Comparison of ENCODE assay signal across 10 cellular contexts in the genomic region with DNA sequence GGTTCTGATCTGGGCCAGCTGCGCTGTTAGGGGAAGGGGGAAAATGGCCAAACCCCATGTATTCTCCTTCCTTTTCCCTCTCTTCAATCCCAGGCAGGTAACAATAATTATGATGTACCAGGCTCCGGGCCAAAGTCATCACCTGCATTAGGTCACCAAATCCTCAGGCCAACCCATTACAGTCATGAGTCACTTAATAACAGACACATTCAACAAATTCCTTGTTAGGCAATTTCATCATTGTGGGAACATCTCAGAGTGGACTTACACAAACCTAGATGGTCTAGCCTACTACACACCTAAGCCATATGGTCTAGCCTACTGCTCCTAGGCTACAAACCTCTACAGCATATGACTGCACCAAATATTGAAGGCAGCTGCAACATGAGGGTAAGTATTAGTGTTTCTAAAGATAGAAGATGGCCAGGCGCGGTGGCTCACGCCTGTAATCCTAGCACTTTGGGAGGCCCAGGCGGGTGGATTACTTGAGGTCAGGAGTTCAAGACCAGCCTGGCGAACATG. TPM values are rescaled to one million over a fixed set of nuclear protein-coding genes. Genes with fewer than 3 reads are reported as not detected.
DNase-seq lines count a peak whose midpoint lies in the region; TF ChIP-seq lines count a peak whose summit lies in the region.
"Had no signal": no experiment of that assay in that cellular context is flagged by ENCODE, and none has a peak within 500 bp of the region (broad histone marks: within the 10 kb centered on the region; RNA-seq: fewer than 3 reads in every experiment).

No MANE protein-coding gene starts in this region.

- no peak for TF ChIP-seq CTCF in AG04450 (IDR thresholded peaks at IDR 0.05; ENCODE audit: low read depth, low read length)
- TF ChIP-seq CTCF in progenitor cell of endocrine pancreas (IDR thresholded peaks at IDR 0.05; ENCODE audit: unreplicated experiment), result no peak

- CTCF ChIA-PET in AG04450 (lab: Charles Lee), result interaction anchor here (1.4 kb wide), 1 partner anchor 14 kb away, joined by 3 read pairs; no protein-coding TSS in a partner anchor

- H3K9me3 Mint-ChIP-seq in progenitor cell of endocrine pancreas (ENCODE audit: low read depth), result no peaks in the 10 kb centered on the region

- intact Hi-C loops in posterior vena cava (cut with DNase I), result no loop called here

- H3K9me3 ChIP-seq in AG04450 (ENCODE audit: control insufficient read depth, insufficient read depth, low read length), result peaks cover 3% of the 10 kb centered on the region; the same call in 1 of the 2 replicates
- H3K9me3 ChIP-seq: BLaER1 treated with 17β-estradiol and CSF1 and Interleukin-3, amounts not matched to agents 10 nM and 100 nM had no signal

- H3K4me3 ChIP-seq in AG04450 (ENCODE audit: low read depth, low read length), result no peak overlapping the region
- H3K4me3 ChIP-seq: BLaER1 treated with 17β-estradiol and CSF1 and Interleukin-3, amounts not matched to agents 10 nM and 100 nM had no signal

- POLR2A ChIA-PET in AG04450 (lab: Yijun Ruan, JAX), result interaction anchor here (0.6 to 0.7 kb wide), 2 partner anchors 17 to 18 kb away, joined by 3 read pairs; no protein-coding TSS in a partner anchor

- no peak overlapping the region for H3K4me3 Mint-ChIP-seq in progenitor cell of endocrine pancreas (ENCODE audit: low read depth)
- H3K4me3 Mint-ChIP-seq: dendritic cell treated with granulocyte-macrophage colony-stimulating factor and Interleukin-4, amounts not matched to agents 40 ng/mL and 50 ng/mL, for 4 days had no signal

- H3K27ac Mint-ChIP-seq in progenitor cell of endocrine pancreas, result no peak overlapping the region
- H3K27ac Mint-ChIP-seq: dendritic cell treated with granulocyte-macrophage colony-stimulating factor and Interleukin-4, amounts not matched to agents 40 ng/mL and 50 ng/mL, for 4 days had no signal

- peaks cover 4% of the 10 kb centered on the region for H3K27me3 Mint-ChIP-seq in progenitor cell of endocrine pancreas

- DNase-seq in AG04450 (ENCODE audit: low read depth, low spot score) (no peak), NCI-H2029 treated with DMSO at 0.1 percent for 48 hours (lab: John Stamatoyannopoulos, UW) (peak; percentile 47), lung microvascular endothelial cell (ENCODE audit: low read depth in 2 of 2) (peak; percentile 41 to 51), progenitor cell of endocrine pancreas (ENCODE audit: low spot score, unreplicated experiment) (no peak), posterior vena cava (ENCODE audit: low spot score) (no peak), GOT3 (lab: John Stamatoyannopoulos, UW) (no peak)
- DNase-seq in activated CD4-positive, alpha-beta T cell treated with anti-CD3 and anti-CD28 coated beads for 48 hours, result no peak

- H3K4me1 Mint-ChIP-seq in progenitor cell of endocrine pancreas (ENCODE audit: low read depth), result peaks cover 19% of the 10 kb centered on the region

- no peaks in the 10 kb centered on the region for H3K27me3 ChIP-seq in AG04450 (ENCODE audit: control insufficient read depth, insufficient read depth, low read length)
- H3K27me3 ChIP-seq: BLaER1 treated with 17β-estradiol and CSF1 and Interleukin-3, amounts not matched to agents 10 nM and 100 nM had no signal

- H3K36me3 Mint-ChIP-seq in progenitor cell of endocrine pancreas (ENCODE audit: insufficient read depth), result no peaks in the 10 kb centered on the region

- peak overlapping the region; percentile 21 for H3K27ac ChIP-seq in AG04450 (ENCODE audit: low read depth, low read length)
- peak overlapping the region; percentile 10 for H3K27ac ChIP-seq in cingulate gyrus (ENCODE audit: low read depth, low read length)
- H3K27ac ChIP-seq: BLaER1 treated with 17β-estradiol and CSF1 and Interleukin-3, amounts not matched to agents 10 nM and 100 nM had no signal

RNA-seq across cellular contexts. Expression of gene HSPB1, which starts 2.2 kb away (rescaled TPM):
- 290 and 526 TPM in 2 replicates for polyA plus RNA-seq in AG04450 (2011; rRNA removed)
- polyA minus RNA-seq in AG04450 (2011; rRNA and poly(A)+ RNA removed), result 75.3 and 81.1 TPM in 2 replicates
- 78.5 and 125 TPM in 2 replicates for total RNA-seq in lung microvascular endothelial cell
- 111 and 118 TPM in 2 replicates for total RNA-seq in progenitor cell of endocrine pancreas
- 1,000 to 10,000 TPM; 2,473 to 2,747 TPM for total RNA-seq in posterior vena cava

RNA-seq across cellular contexts. Expression of gene YWHAG, which starts 58.5 kb away (rescaled TPM):
- 91.5 and 91.6 TPM in 2 replicates for polyA plus RNA-seq in AG04450 (2011; rRNA removed)
- 117 and 129 TPM in 2 replicates for polyA minus RNA-seq in AG04450 (2011; rRNA and poly(A)+ RNA removed)
- total RNA-seq in lung microvascular endothelial cell, result 69.3 and 98.4 TPM in 2 replicates
- total RNA-seq in progenitor cell of endocrine pancreas, result 132 and 136 TPM in 2 replicates
- total RNA-seq in posterior vena cava, result 100 to 1,000 TPM; 114 to 134 TPM

Comparison
In these comparisons a context has a peak if more than half of its experiments do, and no peak if none do; other contexts are left out.
1. DNase-seq: peak in NCI-H2029 treated with DMSO at 0.1 percent for 48 hours (single experiment) and lung microvascular endothelial cell (2 of 2); none in AG04450 (single experiment), progenitor cell of endocrine pancreas (single experiment), posterior vena cava (single experiment), GOT3 (single experiment) and activated CD4-positive, alpha-beta T cell treated with anti-CD3 and anti-CD28 coated beads for 48 hours (single experiment).
2. RNA of gene HSPB1, which starts 2.2 kb away (total RNA-seq): 2,473 to 2,747 TPM in posterior vena cava; 78.5 to 125 TPM in lung microvascular endothelial cell and 111 to 118 TPM in progenitor cell of endocrine pancreas; every median in the first group is over 10 times any median in the second.